ENCODE assay signal across 1 cellular context in the genomic region with DNA sequence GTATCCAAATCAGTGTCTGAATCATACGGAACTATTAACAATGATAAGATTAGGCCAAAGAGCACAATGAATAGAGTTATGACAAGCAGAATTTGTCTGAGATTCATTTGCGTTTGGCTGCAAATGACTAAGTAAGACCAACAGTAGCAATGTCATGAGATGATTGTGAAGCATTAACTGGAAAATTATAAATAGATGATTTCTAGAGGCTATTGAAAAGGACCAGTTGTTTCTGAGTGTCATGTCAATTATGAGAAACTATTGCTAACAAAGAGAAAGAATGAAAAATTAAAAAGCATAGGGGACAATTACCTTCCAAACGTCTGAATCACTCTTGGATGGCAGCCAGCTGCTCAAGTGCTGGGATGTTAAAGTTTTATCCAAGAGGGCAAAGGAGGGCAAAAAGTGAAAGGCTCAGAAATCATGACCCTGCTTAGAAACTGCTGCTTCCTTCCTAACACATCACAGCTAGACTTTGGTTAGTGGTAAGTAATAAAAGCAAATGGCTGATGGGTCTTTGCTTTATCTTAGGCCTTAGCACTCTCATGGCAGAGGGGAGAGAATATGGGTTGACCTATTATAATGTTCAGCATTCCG.
A peak's percentile ranks its signal among the peaks of the same experiment; 100 is the strongest.
TF ChIP-seq lines count a peak whose summit lies in the region.

No MANE protein-coding gene starts in this region.

TF ChIP-seq in endothelial cell of umbilical vein, 7 proteins besides CTCF, POLR2A, EP300 and RAD21 (continued from another document):
- no peak for TF ChIP-seq MYC (IDR thresholded peaks at IDR 0.05; ENCODE audit: low read depth, low read length)
- peak; percentile 75 for TF ChIP-seq FOS (IDR thresholded peaks at IDR 0.05; ENCODE audit: borderline replicate concordance, insufficient read depth, low read length)
- TF ChIP-seq EZH2 (IDR thresholded peaks at IDR 0.05; ENCODE audit: borderline replicate concordance, low read depth, low read length, severe bottlenecking), result no peak
- no peak for TF ChIP-seq MAX (IDR thresholded peaks at IDR 0.05; ENCODE audit: insufficient read depth, insufficient read length)
- peak; percentile 33 for TF ChIP-seq POLR2AphosphoS5 (IDR thresholded peaks at IDR 0.05; ENCODE audit: insufficient read depth, low read depth, low read length)
